In the genomic region with DNA sequence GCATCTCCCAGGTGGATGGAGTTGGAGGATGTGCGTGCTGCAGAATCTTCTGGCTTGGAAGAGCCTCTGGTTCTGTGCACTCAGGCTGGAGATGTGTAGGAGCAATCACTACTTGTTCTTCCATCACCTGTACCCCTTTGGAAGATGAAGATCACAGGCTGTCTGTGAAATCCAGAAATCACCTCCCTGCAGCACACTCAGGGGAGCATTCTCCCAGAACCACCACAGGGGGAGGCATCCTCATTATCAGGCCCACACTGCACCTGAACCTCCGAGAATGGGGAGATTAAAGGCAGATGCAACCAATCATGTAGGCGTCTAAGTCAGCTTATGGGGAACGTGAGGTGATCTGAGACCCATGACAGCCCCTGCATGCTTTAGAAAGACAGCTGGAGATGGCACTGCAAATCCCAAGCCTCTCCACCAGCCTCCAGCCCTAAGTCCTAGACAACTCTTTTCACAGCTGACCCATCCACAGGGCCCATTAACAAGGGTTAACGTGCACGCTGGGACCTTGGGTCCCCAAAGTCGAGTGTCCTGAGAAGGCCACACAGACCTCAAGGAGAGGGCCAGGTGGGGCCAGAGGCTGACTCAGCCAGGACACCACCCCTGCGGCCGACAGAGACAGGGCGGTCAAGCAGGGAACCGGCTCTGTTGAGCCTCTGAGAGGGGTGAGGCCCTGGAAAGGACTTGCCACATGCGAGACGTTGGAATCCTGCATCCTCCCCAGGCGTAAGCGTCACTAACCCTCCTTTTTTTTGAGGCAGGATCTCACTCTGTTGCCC, we compare ENCODE assay signal across 26 cellular contexts.
A peak's percentile ranks its signal among the peaks of the same experiment; 100 is the strongest.
DNase-seq lines count a peak whose midpoint lies in the region; ATAC-seq, FAIRE-seq and TF ChIP-seq lines count a peak whose summit lies in the region.
"Had no signal": no experiment of that assay in that cellular context is flagged by ENCODE, and none has a peak within 500 bp of the region (broad histone marks: within the 10 kb centered on the region; RNA-seq: fewer than 3 reads in every experiment).

No MANE protein-coding gene starts in this region.

- H4K20me1 ChIP-seq in K562 (replicated peaks; ENCODE audit: control insufficient read depth, insufficient read depth, low read length) = no peaks in the 10 kb centered on the region
- H4K20me1 ChIP-seq: BLaER1 treated with 17β-estradiol and CSF1 and Interleukin-3, amounts not matched to agents 10 nM and 100 nM had no signal

- peak; percentile 63 for ATAC-seq in K562
- no peak for ATAC-seq in HG02763 (IDR thresholded peaks at IDR 0.05; ENCODE audit: unreplicated experiment)
- ATAC-seq: GM12878 had no signal

- no peak overlapping the region for H2AFZ ChIP-seq in K562 (ENCODE audit: low read depth, low read length)

- 0 out of 6 replicates have a peak, but pooled peaks of 1 of the 3 experiments have one; percentile 11 for TF ChIP-seq CTCF in K562 (IDR thresholded peaks at IDR 0.05 in 2 of 3, conservative IDR thresholded peaks at IDR 0.05 in 1 of 3; ENCODE audit: insufficient read depth in 2 of 3, low read depth in 1 of 3, low read length in 3 of 3)

- TF ChIP-seq EP300 in K562 (IDR thresholded peaks at IDR 0.05; ENCODE audit: low read length) = no peak

- 1% methylated on average over 15 of the region's 15 CpGs for WGBS in K562 (ENCODE audit: insufficient coverage, low coverage, missing lambda C conversion rate)

- H3K4me2 ChIP-seq in K562 (ENCODE audit: insufficient read depth, low read length) = no peak overlapping the region

- no peak overlapping the region for H3K4me3 ChIP-seq in K562
- H3K4me3 ChIP-seq: BLaER1 treated with 17β-estradiol and CSF1 and Interleukin-3, amounts not matched to agents 10 nM and 100 nM; GM12878; HAP-1 had no signal

- POLR2A ChIA-PET in K562 (lab: Yijun Ruan, JAX) = interaction anchor here (0.6 kb wide), 1 partner anchor 38 kb away, joined by 4 read pairs; no protein-coding TSS in a partner anchor

- H3K9me1 ChIP-seq in K562 (ENCODE audit: control insufficient read depth, insufficient read depth, low read length) = no peaks in the 10 kb centered on the region

- no peak for FAIRE-seq in K562 (lab: Jason Lieb, UNC)
- FAIRE-seq: A204.1, D721Med, GM12878, GM19239, H54 had no signal

- H3K27ac ChIP-seq in K562 (ENCODE audit: extremely low read depth, low read depth, low read length) = no peak overlapping the region
- H3K27ac ChIP-seq: 22Rv1; BLaER1 treated with 17β-estradiol and CSF1 and Interleukin-3, amounts not matched to agents 10 nM and 100 nM had no signal

- no peaks in the 10 kb centered on the region for H3K79me2 ChIP-seq in K562 (ENCODE audit: control insufficient read depth, insufficient read depth, low read length)

- H3K9me3 ChIP-seq in K562 (replicated peaks; ENCODE audit: control insufficient read depth, insufficient read depth, low read depth, low read length) = no peaks in the 10 kb centered on the region
- H3K9me3 ChIP-seq: BE2C; BLaER1 treated with 17β-estradiol and CSF1 and Interleukin-3, amounts not matched to agents 10 nM and 100 nM; HAP-1 had no signal

- no peak overlapping the region for H3K9ac ChIP-seq in K562 (ENCODE audit: insufficient read depth in 1 of 2, low read depth in 2 of 2, low read length in 2 of 2)
- H3K9ac ChIP-seq: BLaER1 treated with 17β-estradiol and CSF1 and Interleukin-3, amounts not matched to agents 10 nM and 100 nM had no signal

- intact Hi-C loops in K562 (cut with micrococcal nuclease) (no loop called here), head of caudate nucleus (cut with DNase I) (no loop called here)

- BruUV-seq in K562 (replicated peaks; lab: Mats Ljungman, UMichigan) = no TSS peak

- H3K36me3 ChIP-seq in K562 (ENCODE audit: control insufficient read depth, insufficient read depth, low read length) = no peaks in the 10 kb centered on the region
- H3K36me3 ChIP-seq: BE2C; BLaER1 treated with 17β-estradiol and CSF1 and Interleukin-3, amounts not matched to agents 10 nM and 100 nM; HAP-1 had no signal

- DNase-seq in NCI-H82 (lab: John Stamatoyannopoulos, UW) (peak; percentile 56), NCI-H82 treated with DMSO at 0.1 percent for 48 hours (lab: John Stamatoyannopoulos, UW; ENCODE audit: unreplicated experiment) (no peak), K562 (ENCODE audit: extremely low read depth in 1 of 4, low spot score in 3 of 4) (no peak), head of caudate nucleus (peak in 31 of 42 donors; percentile 15 to 84 (median 51)), putamen (ENCODE audit: low spot score) (peak; percentile 76), ecto neural progenitor cell (ENCODE audit: low spot score) (no peak), ACHN (no peak)
- DNase-seq: AML-193; BE2C; CD4-positive, alpha-beta T cell; CD8-positive, alpha-beta memory T cell; DMS 273 treated with DMSO at 0.1 percent for 48 hours; DMS79; EL; GDM1; GOT3; HFFc6 had no signal

- CTCF ChIA-PET in K562 (lab: Yijun Ruan, JAX; ENCODE audit: low intra/inter-chr PET ratio) = no interaction called here

- in situ Hi-C loops in K562 (cut with MboI) = no loop called here
- in situ Hi-C loops in ACHN (cut with HindIII; ENCODE audit: low pct_ligation_motif_present, low pct_unique_long_range_greater_than_20kb, low sequenced_read_pairs) = no loop called here

- H3K27me3 ChIP-seq in K562 (ENCODE audit: control insufficient read depth in 2 of 2, insufficient read depth in 2 of 2, low read length in 2 of 2) = peaks cover 13 to 58% of the 10 kb centered on the region in 2 experiments
- H3K27me3 ChIP-seq: BE2C; BLaER1 treated with 17β-estradiol and CSF1 and Interleukin-3, amounts not matched to agents 10 nM and 100 nM had no signal

- H3K4me1 ChIP-seq in K562 (replicated peaks in 1 of 2; ENCODE audit: control insufficient read depth in 2 of 2, insufficient read depth in 2 of 2, low read length in 2 of 2) = peaks cover 0 to 3% of the 10 kb centered on the region in 2 experiments; a peak in 2 of 5 replicates
- H3K4me1 ChIP-seq: BE2C; BLaER1 treated with 17β-estradiol and CSF1 and Interleukin-3, amounts not matched to agents 10 nM and 100 nM; HAP-1 had no signal

- TF ChIP-seq RAD21 in K562 (CRISPR knock-in tag; conservative IDR thresholded peaks at IDR 0.05 in 1 of 2, IDR thresholded peaks at IDR 0.05 in 1 of 2) = no peak

- no peak for TF ChIP-seq POLR2A in K562 (conservative IDR thresholded peaks at IDR 0.05)

TF ChIP-seq in K562, 482 proteins besides CTCF, POLR2A, EP300 and RAD21:
- TF ChIP-seq ZNF347 (CRISPR knock-in tag; IDR thresholded peaks at IDR 0.05; ENCODE audit: low read depth) (no peak), NFRKB (IDR thresholded peaks at IDR 0.05; ENCODE audit: low read depth) (no peak)
- TF ChIP-seq, protein P1, sequence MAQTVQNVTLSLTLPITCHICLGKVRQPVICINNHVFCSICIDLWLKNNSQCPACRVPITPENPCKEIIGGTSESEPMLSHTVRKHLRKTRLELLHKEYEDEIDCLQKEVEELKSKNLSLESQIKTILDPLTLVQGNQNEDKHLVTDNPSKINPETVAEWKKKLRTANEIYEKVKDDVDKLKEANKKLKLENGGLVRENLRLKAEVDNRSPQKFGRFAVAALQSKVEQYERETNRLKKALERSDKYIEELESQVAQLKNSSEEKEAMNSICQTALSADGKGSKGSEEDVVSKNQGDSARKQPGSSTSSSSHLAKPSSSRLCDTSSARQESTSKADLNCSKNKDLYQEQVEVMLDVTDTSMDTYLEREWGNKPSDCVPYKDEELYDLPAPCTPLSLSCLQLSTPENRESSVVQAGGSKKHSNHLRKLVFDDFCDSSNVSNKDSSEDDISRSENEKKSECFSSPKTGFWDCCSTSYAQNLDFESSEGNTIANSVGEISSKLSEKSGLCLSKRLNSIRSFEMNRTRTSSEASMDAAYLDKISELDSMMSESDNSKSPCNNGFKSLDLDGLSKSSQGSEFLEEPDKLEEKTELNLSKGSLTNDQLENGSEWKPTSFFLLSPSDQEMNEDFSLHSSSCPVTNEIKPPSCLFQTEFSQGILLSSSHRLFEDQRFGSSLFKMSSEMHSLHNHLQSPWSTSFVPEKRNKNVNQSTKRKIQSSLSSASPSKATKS (CRISPR knock-in tag; IDR thresholded peaks at IDR 0.05) = no peak
- TF ChIP-seq, protein P2, sequence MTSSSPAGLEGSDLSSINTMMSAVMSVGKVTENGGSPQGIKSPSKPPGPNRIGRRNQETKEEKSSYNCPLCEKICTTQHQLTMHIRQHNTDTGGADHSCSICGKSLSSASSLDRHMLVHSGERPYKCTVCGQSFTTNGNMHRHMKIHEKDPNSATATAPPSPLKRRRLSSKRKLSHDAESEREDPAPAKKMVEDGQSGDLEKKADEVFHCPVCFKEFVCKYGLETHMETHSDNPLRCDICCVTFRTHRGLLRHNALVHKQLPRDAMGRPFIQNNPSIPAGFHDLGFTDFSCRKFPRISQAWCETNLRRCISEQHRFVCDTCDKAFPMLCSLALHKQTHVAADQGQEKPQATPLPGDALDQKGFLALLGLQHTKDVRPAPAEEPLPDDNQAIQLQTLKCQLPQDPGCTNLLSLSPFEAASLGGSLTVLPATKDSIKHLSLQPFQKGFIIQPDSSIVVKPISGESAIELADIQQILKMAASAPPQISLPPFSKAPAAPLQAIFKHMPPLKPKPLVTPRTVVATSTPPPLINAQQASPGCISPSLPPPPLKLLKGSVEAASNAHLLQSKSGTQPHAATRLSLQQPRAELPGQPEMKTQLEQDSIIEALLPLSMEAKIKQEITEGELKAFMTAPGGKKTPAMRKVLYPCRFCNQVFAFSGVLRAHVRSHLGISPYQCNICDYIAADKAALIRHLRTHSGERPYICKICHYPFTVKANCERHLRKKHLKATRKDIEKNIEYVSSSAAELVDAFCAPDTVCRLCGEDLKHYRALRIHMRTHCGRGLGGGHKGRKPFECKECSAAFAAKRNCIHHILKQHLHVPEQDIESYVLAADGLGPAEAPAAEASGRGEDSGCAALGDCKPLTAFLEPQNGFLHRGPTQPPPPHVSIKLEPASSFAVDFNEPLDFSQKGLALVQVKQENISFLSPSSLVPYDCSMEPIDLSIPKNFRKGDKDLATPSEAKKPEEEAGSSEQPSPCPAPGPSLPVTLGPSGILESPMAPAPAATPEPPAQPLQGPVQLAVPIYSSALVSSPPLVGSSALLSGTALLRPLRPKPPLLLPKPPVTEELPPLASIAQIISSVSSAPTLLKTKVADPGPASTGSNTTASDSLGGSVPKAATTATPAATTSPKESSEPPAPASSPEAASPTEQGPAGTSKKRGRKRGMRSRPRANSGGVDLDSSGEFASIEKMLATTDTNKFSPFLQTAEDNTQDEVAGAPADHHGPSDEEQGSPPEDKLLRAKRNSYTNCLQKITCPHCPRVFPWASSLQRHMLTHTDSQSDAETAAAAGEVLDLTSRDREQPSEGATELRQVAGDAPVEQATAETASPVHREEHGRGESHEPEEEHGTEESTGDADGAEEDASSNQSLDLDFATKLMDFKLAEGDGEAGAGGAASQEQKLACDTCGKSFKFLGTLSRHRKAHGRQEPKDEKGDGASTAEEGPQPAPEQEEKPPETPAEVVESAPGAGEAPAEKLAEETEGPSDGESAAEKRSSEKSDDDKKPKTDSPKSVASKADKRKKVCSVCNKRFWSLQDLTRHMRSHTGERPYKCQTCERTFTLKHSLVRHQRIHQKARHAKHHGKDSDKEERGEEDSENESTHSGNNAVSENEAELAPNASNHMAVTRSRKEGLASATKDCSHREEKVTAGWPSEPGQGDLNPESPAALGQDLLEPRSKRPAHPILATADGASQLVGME (CRISPR knock-in tag; IDR thresholded peaks at IDR 0.05) = no peak

Comparison
In these comparisons a context has a peak if more than half of its experiments do, and no peak if none do; other contexts are left out.
1. DNase-seq: peak in NCI-H82 (single experiment), head of caudate nucleus (31 of 42) and putamen (single experiment); none in NCI-H82 treated with DMSO at 0.1 percent for 48 hours (single experiment), K562 (0 of 4), ecto neural progenitor cell (single experiment) and ACHN (single experiment).